11 cellular contexts compared by ENCODE assay signal in genomic region chr18:34867520-34867919, GRCh38.
DNase-seq lines count a peak whose midpoint lies in the region; TF ChIP-seq lines count a peak whose summit lies in the region.
"Had no signal": no experiment of that assay in that cellular context is flagged by ENCODE, and none has a peak within 500 bp of the region (broad histone marks: within the 10 kb centered on the region; RNA-seq: fewer than 3 reads in every experiment).

No MANE protein-coding gene starts in this region.

- no peak for TF ChIP-seq POLR2A in erythroblast (IDR thresholded peaks at IDR 0.05; ENCODE audit: low read length)

- H3K27me3 ChIP-seq in smooth muscle cell (ENCODE audit: low read depth) = no peaks in the 10 kb centered on the region

- H3K27me3 Mint-ChIP-seq in activated CD4-positive, alpha-beta memory T cell treated with anti-CD3 and anti-CD28 coated beads for 36 hours = peaks cover 12% of the 10 kb centered on the region
- peaks cover 19% of the 10 kb centered on the region for H3K27me3 Mint-ChIP-seq in activated CD4-positive, alpha-beta memory T cell treated with anti-CD3 and anti-CD28 coated beads, Interleukin-2, amount 10 ng/mL, durations not matched to agents 7 days and 5 days

- H3K27ac ChIP-seq in smooth muscle cell (ENCODE audit: low read depth) = no peak overlapping the region

- intact Hi-C loops in activated CD4-positive, alpha-beta memory T cell treated with anti-CD3 and anti-CD28 coated beads for 36 hours (cut with micrococcal nuclease) = loop anchor here (2.0 to 10.0 kb wide), 3 partner anchors 43 to 617 kb away; no protein-coding TSS in a partner anchor

- H3K36me3 Mint-ChIP-seq in activated CD4-positive, alpha-beta memory T cell treated with anti-CD3 and anti-CD28 coated beads for 36 hours = no peaks in the 10 kb centered on the region
- peaks cover 2% of the 10 kb centered on the region for H3K36me3 Mint-ChIP-seq in activated CD4-positive, alpha-beta memory T cell treated with anti-CD3 and anti-CD28 coated beads, Interleukin-2, amount 10 ng/mL, durations not matched to agents 7 days and 5 days (ENCODE audit: low read depth)

- peak; percentile 17 for TF ChIP-seq CTCF in smooth muscle cell (IDR thresholded peaks at IDR 0.05; ENCODE audit: borderline replicate concordance, insufficient read depth, poor library complexity, severe bottlenecking)

- H3K27ac Mint-ChIP-seq in activated CD4-positive, alpha-beta memory T cell treated with anti-CD3 and anti-CD28 coated beads for 36 hours = no peak overlapping the region
- no peak overlapping the region for H3K27ac Mint-ChIP-seq in activated CD4-positive, alpha-beta memory T cell treated with anti-CD3 and anti-CD28 coated beads, Interleukin-2, amount 10 ng/mL, durations not matched to agents 7 days and 5 days

- H3K4me1 Mint-ChIP-seq in activated CD4-positive, alpha-beta memory T cell treated with anti-CD3 and anti-CD28 coated beads for 36 hours (ENCODE audit: low read depth) = peaks cover 35% of the 10 kb centered on the region
- peaks cover 8% of the 10 kb centered on the region for H3K4me1 Mint-ChIP-seq in activated CD4-positive, alpha-beta memory T cell treated with anti-CD3 and anti-CD28 coated beads, Interleukin-2, amount 10 ng/mL, durations not matched to agents 7 days and 5 days

- no peaks in the 10 kb centered on the region for H3K9me3 ChIP-seq in smooth muscle cell (replicated peaks; ENCODE audit: low read depth)
- H3K9me3 ChIP-seq: HAP-1 had no signal

- in situ Hi-C loops in G401 (cut with HindIII; ENCODE audit: low sequenced_read_pairs) = no loop called here

- H3K4me2 ChIP-seq in smooth muscle cell = no peak overlapping the region

- no peaks in the 10 kb centered on the region for H3K9me3 Mint-ChIP-seq in activated CD4-positive, alpha-beta memory T cell treated with anti-CD3 and anti-CD28 coated beads for 36 hours
- no peaks in the 10 kb centered on the region for H3K9me3 Mint-ChIP-seq in activated CD4-positive, alpha-beta memory T cell treated with anti-CD3 and anti-CD28 coated beads, Interleukin-2, amount 10 ng/mL, durations not matched to agents 7 days and 5 days

- CTCF ChIA-PET in activated CD4-positive, alpha-beta memory T cell treated with anti-CD3 and anti-CD28 coated beads for 36 hours (lab: Charles Lee) = interaction anchor here (0.6 kb wide), 2 partner anchors 19 to 101 kb away, joined by 3 read pairs; no protein-coding TSS in a partner anchor
- CTCF ChIA-PET in activated CD4-positive, alpha-beta memory T cell treated with anti-CD3 and anti-CD28 coated beads, Interleukin-2, amount 10 ng/mL, durations not matched to agents 7 days and 5 days (lab: Charles Lee) = no interaction called here

- H3K36me3 ChIP-seq in smooth muscle cell (ENCODE audit: low read depth) = no peaks in the 10 kb centered on the region
- H3K36me3 ChIP-seq: HAP-1 had no signal

- 69% methylated on average over 7 of the region's 7 CpGs for WGBS in smooth muscle cell (ENCODE audit: low lambda C conversion rate)

- peak; percentile 24 for DNase-seq in activated CD4-positive, alpha-beta memory T cell treated with anti-CD3 and anti-CD28 coated beads for 36 hours
- DNase-seq in activated CD4-positive, alpha-beta memory T cell treated with anti-CD3 and anti-CD28 coated beads, Interleukin-2, amount 10 ng/mL, durations not matched to agents 7 days and 5 days = no peak
- DNase-seq in NCI-H524 (lab: John Stamatoyannopoulos, UW) (peak; percentile 85 to 89), erythroblast (lab: John Stamatoyannopoulos, UW) (peak; percentile 24 to 33), smooth muscle cell (lab: John Stamatoyannopoulos, UW; ENCODE audit: unreplicated experiment) (no peak), HCEC 1CT (no peak), amniotic stem cell (lab: John Stamatoyannopoulos, UW) (no peak), G401 (ENCODE audit: low spot score) (no peak)
- DNase-seq: anterior cingulate cortex, substantia nigra had no signal

- H3K4me1 ChIP-seq in smooth muscle cell (ENCODE audit: low read depth) = no peaks in the 10 kb centered on the region
- H3K4me1 ChIP-seq: HAP-1 had no signal

- POLR2A ChIA-PET in activated CD4-positive, alpha-beta memory T cell treated with anti-CD3 and anti-CD28 coated beads for 36 hours (lab: Charles Lee) = no interaction called here
- POLR2A ChIA-PET in activated CD4-positive, alpha-beta memory T cell treated with anti-CD3 and anti-CD28 coated beads, Interleukin-2, amount 10 ng/mL, durations not matched to agents 7 days and 5 days (lab: Charles Lee) = no interaction called here

- H3K79me2 ChIP-seq in smooth muscle cell (ENCODE audit: low read depth) = no peaks in the 10 kb centered on the region

- H3F3A ChIP-seq in smooth muscle cell (ENCODE audit: low read depth) = no peaks in the 10 kb centered on the region

- H3K4me3 Mint-ChIP-seq in activated CD4-positive, alpha-beta memory T cell treated with anti-CD3 and anti-CD28 coated beads for 36 hours = no peak overlapping the region
- H3K4me3 Mint-ChIP-seq in activated CD4-positive, alpha-beta memory T cell treated with anti-CD3 and anti-CD28 coated beads, Interleukin-2, amount 10 ng/mL, durations not matched to agents 7 days and 5 days = no peak overlapping the region

- no peak overlapping the region for H3K9ac ChIP-seq in smooth muscle cell (ENCODE audit: low read depth)

- no peaks in the 10 kb centered on the region for H4K20me1 ChIP-seq in smooth muscle cell (ENCODE audit: low read depth)

- no peak overlapping the region for H3K4me3 ChIP-seq in smooth muscle cell
- H3K4me3 ChIP-seq: HAP-1 had no signal

- no peak overlapping the region for H2AFZ ChIP-seq in smooth muscle cell (ENCODE audit: low read depth)

Comparison
In these comparisons a context has a peak if more than half of its experiments do, and no peak if none do; other contexts are left out.
1. DNase-seq: peak in activated CD4-positive, alpha-beta memory T cell treated with anti-CD3 and anti-CD28 coated beads for 36 hours (single experiment), NCI-H524 (2 of 2) and erythroblast (2 of 2); none in activated CD4-positive, alpha-beta memory T cell treated with anti-CD3 and anti-CD28 coated beads, Interleukin-2, amount 10 ng/mL, durations not matched to agents 7 days and 5 days (single experiment), smooth muscle cell (single experiment), HCEC 1CT (single experiment), amniotic stem cell (single experiment) and G401 (single experiment).